Comparison of ENCODE assay signal across 17 cellular contexts in the genomic region with DNA sequence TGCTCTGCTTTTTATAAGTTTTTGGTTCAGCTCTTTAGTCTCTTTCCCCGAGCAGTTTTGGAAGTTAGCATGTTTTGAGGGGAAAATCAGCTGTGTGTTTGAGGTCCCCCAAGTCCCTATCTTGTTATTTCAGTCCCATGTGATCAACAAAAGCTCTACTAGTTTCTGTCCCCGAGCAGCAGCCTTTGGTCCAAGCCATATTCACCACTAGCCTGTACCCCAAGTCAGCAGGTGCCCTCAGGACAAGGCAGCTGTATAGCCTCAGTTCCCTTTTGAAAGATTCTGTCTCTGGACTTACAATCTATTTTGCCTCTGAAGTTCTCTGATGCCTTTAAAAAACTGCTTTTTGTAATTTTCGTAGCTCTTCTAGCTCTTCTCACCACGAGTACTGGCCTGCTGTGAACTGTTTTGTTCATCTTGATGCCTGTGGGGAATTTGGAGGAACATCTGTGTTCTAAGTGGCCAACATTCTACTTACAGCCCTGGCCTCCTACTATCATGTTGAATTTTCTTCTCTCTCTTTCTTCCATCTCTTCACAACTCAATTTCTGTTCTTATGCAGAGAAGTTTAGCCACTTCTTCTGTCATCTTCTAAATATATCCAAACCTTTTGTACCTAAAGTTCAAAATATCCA. TPM values are rescaled to one million over a fixed set of nuclear protein-coding genes. Genes with fewer than 3 reads are reported as not detected.
DNase-seq lines count a peak whose midpoint lies in the region; ATAC-seq and TF ChIP-seq lines count a peak whose summit lies in the region.
"Had no signal": no experiment of that assay in that cellular context is flagged by ENCODE, and none has a peak within 500 bp of the region (broad histone marks: within the 10 kb centered on the region; RNA-seq: fewer than 3 reads in every experiment).

No MANE protein-coding gene starts in this region.

- H3K4me3 ChIP-seq in left ventricle myocardium inferior (no peak overlapping the region), right atrium auricular region (no peak overlapping the region), MM.1S (ENCODE audit: low read length) (no peak overlapping the region), gastroesophageal sphincter (no peak overlapping the region), aorta (ENCODE audit: low read length in 2 of 2) (no peak overlapping the region)
- H3K4me3 ChIP-seq: K562, SJCRH30 had no signal

- H3F3A ChIP-seq in MM.1S (ENCODE audit: insufficient read depth, low read length): peaks cover 27% of the 10 kb centered on the region

- H3K4me1 Mint-ChIP-seq in activated CD8-positive, alpha-beta memory T cell treated with anti-CD3 and anti-CD28 coated beads, Interleukin-2, amount 10 ng/mL, durations not matched to agents 7 days and 5 days: no peaks in the 10 kb centered on the region
- peaks cover 5% of the 10 kb centered on the region for H3K4me1 Mint-ChIP-seq in activated T-helper 17 cell treated with anti-CD3 and anti-CD28 coated beads, Interleukin-2, amount 50 U/mL, for 72 hours

- H3K27ac Mint-ChIP-seq in activated CD8-positive, alpha-beta memory T cell treated with anti-CD3 and anti-CD28 coated beads, Interleukin-2, amount 10 ng/mL, durations not matched to agents 7 days and 5 days: no peak overlapping the region
- H3K27ac Mint-ChIP-seq in activated T-helper 17 cell treated with anti-CD3 and anti-CD28 coated beads, Interleukin-2, amount 50 U/mL, for 72 hours: no peak overlapping the region
- H3K27ac Mint-ChIP-seq: CD4-positive, alpha-beta T cell had no signal

- H3K27me3 ChIP-seq in left ventricle myocardium inferior (ENCODE audit: low read depth) (no peaks in the 10 kb centered on the region), right atrium auricular region (no peaks in the 10 kb centered on the region), MM.1S (replicated peaks; ENCODE audit: insufficient read depth, low read length) (no peaks in the 10 kb centered on the region), gastroesophageal sphincter (no peaks in the 10 kb centered on the region), aorta (ENCODE audit: control insufficient read depth in 1 of 2, insufficient read depth in 2 of 2, low read length in 1 of 2) (no peaks in the 10 kb centered on the region)
- H3K27me3 ChIP-seq: SJCRH30 had no signal

- H3K9me3 ChIP-seq in left ventricle myocardium inferior (replicated peaks) (no peaks in the 10 kb centered on the region), right atrium auricular region (no peaks in the 10 kb centered on the region), MM.1S (replicated peaks; ENCODE audit: insufficient read depth, low read length) (no peaks in the 10 kb centered on the region), gastroesophageal sphincter (no peaks in the 10 kb centered on the region), aorta (ENCODE audit: control insufficient read depth, low read length) (no peaks in the 10 kb centered on the region)
- H3K9me3 ChIP-seq: SJCRH30 had no signal

- H3K4me2 ChIP-seq in MM.1S (ENCODE audit: low read depth, low read length): peak overlapping the region; percentile 20; the same call in 1 of the 2 replicates

- no peak for TF ChIP-seq CTCF in left ventricle myocardium inferior (IDR thresholded peaks at IDR 0.05; ENCODE audit: borderline replicate concordance)
- no peak for TF ChIP-seq CTCF in right atrium auricular region (IDR thresholded peaks at IDR 0.05)
- TF ChIP-seq CTCF in MM.1S (IDR thresholded peaks at IDR 0.05; ENCODE audit: low read length): no peak
- no peak for TF ChIP-seq CTCF in gastroesophageal sphincter (IDR thresholded peaks at IDR 0.05)

- H3K27ac ChIP-seq in left ventricle myocardium inferior (replicated peaks): peak overlapping the region; percentile 63
- no peak overlapping the region for H3K27ac ChIP-seq in right atrium auricular region
- H3K27ac ChIP-seq in MM.1S (ENCODE audit: low read length): peak overlapping the region; percentile 34; the same call in 1 of the 2 replicates
- H3K27ac ChIP-seq in gastroesophageal sphincter: peak overlapping the region; percentile 7 to 68 (median 28)
- H3K27ac ChIP-seq in aorta (ENCODE audit: low read depth in 1 of 2, low read length in 2 of 2): no peak overlapping the region
- H3K27ac ChIP-seq: SJCRH30 had no signal

- H3K79me2 ChIP-seq in MM.1S (ENCODE audit: low read length): peaks cover 46% of the 10 kb centered on the region

- ATAC-seq in gastroesophageal sphincter (no peak), aorta (ENCODE audit: low FRiP score) (peak; percentile 53), GM18519 (IDR thresholded peaks at IDR 0.05; ENCODE audit: low FRiP score, unreplicated experiment) (no peak)
- no peak for ATAC-seq in activated CD8-positive, alpha-beta memory T cell treated with anti-CD3 and anti-CD28 coated beads, Interleukin-2, amount 10 ng/mL, durations not matched to agents 7 days and 5 days
- ATAC-seq in activated T-helper 17 cell treated with anti-CD3 and anti-CD28 coated beads, Interleukin-2, amount 50 U/mL, for 72 hours (replicated peaks): no peak
- ATAC-seq: HCT116, K562 had no signal

- DNase-seq in left ventricle myocardium inferior (no peak), right atrium auricular region (ENCODE audit: low spot score) (no peak), MM.1S (peak; percentile 40), aorta (no peak)
- DNase-seq in activated CD8-positive, alpha-beta memory T cell treated with anti-CD3 and anti-CD28 coated beads, Interleukin-2, amount 10 ng/mL, durations not matched to agents 7 days and 5 days: no peak
- DNase-seq: CD4-positive, alpha-beta T cell; DMS79 treated with DMSO at 0.1 percent for 48 hours; NCI-H1105 treated with DMSO at 0.1 percent for 48 hours; NCI-H1930; NCI-H2171; NCI-H82; SJCRH30 had no signal

- H3K9me2 ChIP-seq in MM.1S (replicated peaks; ENCODE audit: insufficient read depth, low read length): no peaks in the 10 kb centered on the region

- TF ChIP-seq POLR2A in gastroesophageal sphincter (IDR thresholded peaks at IDR 0.05): no peak

- no peak overlapping the region for H3K4me3 Mint-ChIP-seq in activated CD8-positive, alpha-beta memory T cell treated with anti-CD3 and anti-CD28 coated beads, Interleukin-2, amount 10 ng/mL, durations not matched to agents 7 days and 5 days
- no peak overlapping the region for H3K4me3 Mint-ChIP-seq in activated T-helper 17 cell treated with anti-CD3 and anti-CD28 coated beads, Interleukin-2, amount 50 U/mL, for 72 hours
- H3K4me3 Mint-ChIP-seq: CD4-positive, alpha-beta T cell had no signal

- CTCF ChIA-PET in activated CD8-positive, alpha-beta memory T cell treated with anti-CD3 and anti-CD28 coated beads, Interleukin-2, amount 10 ng/mL, durations not matched to agents 7 days and 5 days (lab: Charles Lee): interaction anchor here (1.2 kb wide), 1 partner anchor 23 kb away, joined by 4 read pairs; no protein-coding TSS in a partner anchor

- H4K20me1 ChIP-seq in MM.1S (ENCODE audit: insufficient read depth, low read length): no peaks in the 10 kb centered on the region

- no peak overlapping the region for H3K9ac ChIP-seq in MM.1S (ENCODE audit: low read length)

- intact Hi-C loops in left ventricle myocardium inferior (cut with micrococcal nuclease) (no loop called here), aorta (cut with DNase I) (no loop called here)

- TF ChIP-seq EP300 in gastroesophageal sphincter (IDR thresholded peaks at IDR 0.05): no peak

- peaks cover 26% of the 10 kb centered on the region for H3K4me1 ChIP-seq in left ventricle myocardium inferior
- peaks cover 0 to 5% of the 10 kb centered on the region in 2 donors for H3K4me1 ChIP-seq in right atrium auricular region
- peaks cover 33% of the 10 kb centered on the region for H3K4me1 ChIP-seq in MM.1S (ENCODE audit: low read length)
- peaks cover 3 to 57% (median 4%) of the 10 kb centered on the region in 3 donors for H3K4me1 ChIP-seq in gastroesophageal sphincter
- no peaks in the 10 kb centered on the region for H3K4me1 ChIP-seq in aorta (ENCODE audit: control insufficient read depth in 1 of 2, insufficient read depth in 2 of 2, low read length in 2 of 2)
- H3K4me1 ChIP-seq: SJCRH30 had no signal

- no peaks in the 10 kb centered on the region for H3K27me3 Mint-ChIP-seq in activated CD8-positive, alpha-beta memory T cell treated with anti-CD3 and anti-CD28 coated beads, Interleukin-2, amount 10 ng/mL, durations not matched to agents 7 days and 5 days
- H3K27me3 Mint-ChIP-seq in activated T-helper 17 cell treated with anti-CD3 and anti-CD28 coated beads, Interleukin-2, amount 50 U/mL, for 72 hours: no peaks in the 10 kb centered on the region
- H3K27me3 Mint-ChIP-seq: CD4-positive, alpha-beta T cell had no signal

- H3K36me3 Mint-ChIP-seq in activated CD8-positive, alpha-beta memory T cell treated with anti-CD3 and anti-CD28 coated beads, Interleukin-2, amount 10 ng/mL, durations not matched to agents 7 days and 5 days: peaks cover 8% of the 10 kb centered on the region
- peaks cover 69% of the 10 kb centered on the region for H3K36me3 Mint-ChIP-seq in activated T-helper 17 cell treated with anti-CD3 and anti-CD28 coated beads, Interleukin-2, amount 50 U/mL, for 72 hours (ENCODE audit: low read depth)

- H3K9me3 Mint-ChIP-seq in activated CD8-positive, alpha-beta memory T cell treated with anti-CD3 and anti-CD28 coated beads, Interleukin-2, amount 10 ng/mL, durations not matched to agents 7 days and 5 days (ENCODE audit: low read depth): no peaks in the 10 kb centered on the region
- no peaks in the 10 kb centered on the region for H3K9me3 Mint-ChIP-seq in activated T-helper 17 cell treated with anti-CD3 and anti-CD28 coated beads, Interleukin-2, amount 50 U/mL, for 72 hours
- H3K9me3 Mint-ChIP-seq: CD4-positive, alpha-beta T cell had no signal

- H3K36me3 ChIP-seq in left ventricle myocardium inferior (peaks cover 55% of the 10 kb centered on the region), right atrium auricular region (peaks cover 35% of the 10 kb centered on the region), MM.1S (replicated peaks; ENCODE audit: insufficient read depth, low read length) (peaks cover 13% of the 10 kb centered on the region; the same call in 1 of the 2 replicates), gastroesophageal sphincter (peaks cover 0 to 46% of the 10 kb centered on the region in 2 donors), aorta (ENCODE audit: control insufficient read depth in 1 of 2, insufficient read depth in 2 of 2, low read length in 1 of 2) (no peaks in the 10 kb centered on the region)

- H2AFZ ChIP-seq in MM.1S (ENCODE audit: low read length): no peak overlapping the region

- 62 to 70% methylated on average over 3 to 4 of the region's 4 CpGs for WGBS in gastroesophageal sphincter (ENCODE audit: low coverage in 1 of 2), 2 donors
- WGBS in aorta, 2 donors: 75 to 82% methylated on average over 4 of the region's 4 CpGs

RNA-seq across cellular contexts. Expression of a gene that starts 16.7 kb away (rescaled TPM):
- total RNA-seq in left ventricle myocardium inferior (26.5 TPM), right atrium auricular region (10 to 100 TPM; 37.5 to 53.1 TPM), gastroesophageal sphincter (100 to 1,000 TPM in 2 of 4 donors, 10 to 100 TPM in 2; 60.7 to 194 (median 102) TPM), aorta (100 to 1,000 TPM; 101 to 138 TPM)
- polyA plus RNA-seq in aorta: 10 to 100 TPM; 32.2 to 45.2 TPM
- total RNA-seq in activated CD8-positive, alpha-beta memory T cell treated with anti-CD3 and anti-CD28 coated beads, Interleukin-2, amount 10 ng/mL, durations not matched to agents 7 days and 5 days: 10 to 100 TPM; 14.1 to 23.5 TPM
- 10 to 100 TPM; 21.5 to 34.8 TPM for total RNA-seq in activated T-helper 17 cell treated with anti-CD3 and anti-CD28 coated beads, Interleukin-2, amount 50 U/mL, for 72 hours

RNA-seq across cellular contexts. Expression of a gene that starts 54.1 kb away (rescaled TPM):
- total RNA-seq in left ventricle myocardium inferior (26.9 TPM), right atrium auricular region (10 to 100 TPM; 41.6 to 69.9 TPM), gastroesophageal sphincter (100 to 1,000 TPM; 165 to 241 (median 199) TPM), aorta (100 to 1,000 TPM; 124 to 146 TPM)
- polyA plus RNA-seq in aorta: 10 to 100 TPM; 24.8 to 28.5 TPM
- total RNA-seq in activated CD8-positive, alpha-beta memory T cell treated with anti-CD3 and anti-CD28 coated beads, Interleukin-2, amount 10 ng/mL, durations not matched to agents 7 days and 5 days: under 1 TPM; 0.16 to 0.18 TPM
- total RNA-seq in activated T-helper 17 cell treated with anti-CD3 and anti-CD28 coated beads, Interleukin-2, amount 50 U/mL, for 72 hours: 1 to 10 TPM in 1 of 2 donors, under 1 TPM in 1; 0.34 to 1.7 TPM

Comparison
In these comparisons a context has a peak if more than half of its experiments do, and no peak if none do; other contexts are left out.
1. H3K27ac ChIP-seq: peak in left ventricle myocardium inferior (single experiment), MM.1S (single experiment) and gastroesophageal sphincter (4 of 4); none in right atrium auricular region (0 of 2) and aorta (0 of 2).
2. RNA of a gene that starts 54.1 kb away (total RNA-seq): 165 to 241 TPM in gastroesophageal sphincter, 124 to 146 TPM in aorta, 41.6 to 69.9 TPM in right atrium auricular region and 26.9 TPM in left ventricle myocardium inferior (single experiment); 0.34 to 1.7 TPM in activated T-helper 17 cell treated with anti-CD3 and anti-CD28 coated beads, Interleukin-2, amount 50 U/mL, for 72 hours and 0.16 to 0.18 TPM in activated CD8-positive, alpha-beta memory T cell treated with anti-CD3 and anti-CD28 coated beads, Interleukin-2, amount 10 ng/mL, durations not matched to agents 7 days and 5 days; every median in the first group is over 10 times any median in the second.